ENCODE assay signal across 30 cellular contexts in the genomic region with DNA sequence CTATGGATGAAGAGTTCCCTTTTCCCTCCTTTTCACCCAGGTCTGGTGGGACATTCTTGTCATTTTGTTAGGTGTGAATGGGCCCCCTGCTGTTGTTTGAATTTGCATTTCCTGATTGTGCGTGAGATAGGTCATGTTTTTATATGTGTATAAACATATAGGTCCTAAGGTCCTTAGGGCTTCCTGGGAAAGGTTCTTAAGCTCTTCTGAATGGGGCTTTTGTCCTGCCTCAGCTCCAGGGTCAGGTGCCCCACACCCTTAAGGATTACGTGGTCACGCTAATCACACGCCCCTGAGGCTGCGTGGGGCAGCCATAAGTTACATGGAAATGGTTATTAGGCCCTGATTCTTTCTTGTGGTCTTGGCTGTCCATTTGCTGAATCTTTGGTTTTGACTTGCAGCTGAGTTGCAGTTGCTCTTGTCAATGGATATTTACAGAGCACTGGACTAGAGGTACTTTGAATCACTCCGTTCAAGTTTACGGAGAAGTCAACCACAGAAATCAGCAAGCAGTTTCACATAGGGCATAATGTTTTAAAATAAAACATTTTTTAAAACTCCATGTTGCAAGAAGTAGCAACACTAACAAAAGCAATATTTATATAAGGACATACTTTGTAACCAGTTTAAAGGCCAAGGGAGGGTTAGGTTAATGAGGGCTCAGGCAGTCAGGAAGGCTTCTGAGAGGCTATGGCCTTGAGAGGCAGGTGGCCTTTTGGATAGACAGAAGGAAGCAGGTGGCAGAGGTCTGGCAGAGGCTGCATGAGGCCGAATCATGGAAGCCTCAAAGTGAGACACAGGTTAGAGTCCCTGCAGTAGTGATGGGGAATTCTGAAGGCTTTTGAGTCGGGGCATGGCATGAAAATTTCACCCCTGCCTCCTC. TPM values are rescaled to one million over a fixed set of nuclear protein-coding genes. Genes with fewer than 3 reads are reported as not detected.
DNase-seq lines count a peak whose midpoint lies in the region; ATAC-seq, FAIRE-seq and TF ChIP-seq lines count a peak whose summit lies in the region.
"Had no signal": no experiment of that assay in that cellular context is flagged by ENCODE, and none has a peak within 500 bp of the region (broad histone marks: within the 10 kb centered on the region; RNA-seq: fewer than 3 reads in every experiment).

No MANE protein-coding gene starts in this region.

- intact Hi-C loops in thyroid gland (cut with DNase I) = loop anchor here (10.0 kb wide), 1 partner anchor 49 kb away; no protein-coding TSS in a partner anchor

- WGBS in thyroid gland, 2 donors = 90 to 92% methylated on average over 9 of the region's 9 CpGs

- FAIRE-seq in urothelium cell line (lab: Jason Lieb, UNC) = no peak
- FAIRE-seq: GM18507, TTC549 had no signal

- peaks cover 43% of the 10 kb centered on the region for H3K4me1 ChIP-seq in SJCRH30
- H3K4me1 ChIP-seq in thyroid gland = peaks cover 42 to 54% of the 10 kb centered on the region in 2 donors
- H3K4me1 ChIP-seq: heart right ventricle, SJSA1 had no signal

- no peak for TF ChIP-seq POLR2A in thyroid gland (IDR thresholded peaks at IDR 0.05)
- no peak for TF ChIP-seq POLR2A in GM18505 (IDR thresholded peaks at IDR 0.05; ENCODE audit: borderline replicate concordance, extremely low read depth, insufficient read depth, insufficient read length)

- TF ChIP-seq CTCF in thyroid gland (IDR thresholded peaks at IDR 0.05) = no peak

- peak overlapping the region; percentile 76 for H3K27ac ChIP-seq in SJCRH30
- peak overlapping the region; percentile 63 to 87 (median 71) for H3K27ac ChIP-seq in thyroid gland
- H3K27ac ChIP-seq: 22Rv1, heart right ventricle, SJSA1 had no signal

- H3K4me3 ChIP-seq in SJCRH30 (no peak overlapping the region), thyroid gland (replicated peaks in 1 of 3) (no peak overlapping the region)
- H3K4me3 ChIP-seq: heart right ventricle, right lobe of liver, SJSA1 had no signal

- no peaks in the 10 kb centered on the region for H3K36me3 ChIP-seq in SJCRH30
- H3K36me3 ChIP-seq in thyroid gland = peaks cover 57 to 75% of the 10 kb centered on the region in 2 donors
- H3K36me3 ChIP-seq: heart right ventricle, SJSA1 had no signal

- H3K9me3 ChIP-seq in SJCRH30 (replicated peaks) (no peaks in the 10 kb centered on the region), thyroid gland (no peaks in the 10 kb centered on the region)
- H3K9me3 ChIP-seq: heart right ventricle, right lobe of liver, SJSA1 had no signal

- H3K27me3 ChIP-seq in SJCRH30 (no peaks in the 10 kb centered on the region), thyroid gland (no peaks in the 10 kb centered on the region)
- H3K27me3 ChIP-seq: right lobe of liver, SJSA1 had no signal

- peak; percentile 27 for ATAC-seq in left lobe of liver
- ATAC-seq in HG02884 (IDR thresholded peaks at IDR 0.05; ENCODE audit: unreplicated experiment) = no peak
- no peak for ATAC-seq in GM18505 (IDR thresholded peaks at IDR 0.05; ENCODE audit: unreplicated experiment)
- ATAC-seq: activated CD4-positive, CD25-positive, alpha-beta regulatory T cell treated with anti-CD3 and anti-CD28 coated beads, Interleukin-2, amount 50 U/mL, for 24 hours; activated naive CD8-positive, alpha-beta T cell treated with anti-CD3 and anti-CD28 coated beads, Interleukin-2, amount 50 U/mL, for 24 hours; heart right ventricle; stimulated activated naive CD8-positive, alpha-beta T cell treated with anti-CD3 and anti-CD28 coated beads, Interleukin-15, Interleukin-2, amounts not matched to agents 100 U/mL and 50 U/mL, for 24 hours had no signal

- DNase-seq in NCI-H2029 (lab: John Stamatoyannopoulos, UW) = peak; percentile 1
- no peak for DNase-seq in NCI-H2029 treated with DMSO at 0.1 percent for 48 hours (lab: John Stamatoyannopoulos, UW)
- DNase-seq in SJCRH30 = peak; percentile 91 to 97
- peak; percentile 33 for DNase-seq in left lobe of liver (ENCODE audit: low spot score)
- no peak for DNase-seq in thyroid gland
- no peak for DNase-seq in urothelium cell line (ENCODE audit: low spot score)
- DNase-seq: activated CD4-positive, alpha-beta memory T cell treated with anti-CD3 and anti-CD28 coated beads, Interleukin-2, amount 10 ng/mL, durations not matched to agents 7 days and 5 days; activated effector memory CD4-positive, alpha-beta T cell treated with anti-CD3 and anti-CD28 coated beads, Interleukin-2, amount 50 U/mL, for 16 hours; activated naive CD8-positive, alpha-beta T cell treated with anti-CD3 and anti-CD28 coated beads, Interleukin-2, amount 50 U/mL, for 24 hours; CD4-positive, alpha-beta T cell; DMS 273 treated with DMSO at 0.1 percent for 48 hours; effector CD4-positive, alpha-beta T cell; foreskin fibroblast; GOT3; heart right ventricle; NCI-H1092; NCI-H446 treated with DMSO at 0.1 percent for 48 hours; nephron progenitor cell; NK-92 treated with Interleukin-12 subunit alpha and Interleukin-12 subunit beta, amount 100 ng/mL, for 24 hours; right lobe of liver; stimulated activated CD4-positive, alpha-beta T cell treated with anti-CD3 and anti-CD28 coated beads, Interleukin-12 subunit alpha, Interleukin-12 subunit beta, amount 100 ng/mL, for 4 hours; stimulated activated naive CD8-positive, alpha-beta T cell treated with anti-CD3 and anti-CD28 coated beads, Interleukin-15, Interleukin-2, amounts not matched to agents 100 U/mL and 50 U/mL, for 24 hours; T-helper 1 cell had no signal

RNA-seq across cellular contexts. Expression of a gene that starts 24.2 kb away (rescaled TPM):
- total RNA-seq in SJCRH30 (2014; rRNA removed; shearing (Covaris generic)) = 37.0 and 37.3 TPM in 2 replicates
- total RNA-seq in left lobe of liver = 89.4 TPM
- total RNA-seq in thyroid gland = 100 to 1,000 TPM; 230 to 981 (median 515) TPM
- total RNA-seq: activated CD4-positive, alpha-beta memory T cell treated with anti-CD3 and anti-CD28 coated beads, Interleukin-2, amount 10 ng/mL, durations not matched to agents 7 days and 5 days; CD4-positive, alpha-beta T cell had no signal

Comparison
In these comparisons a context has a peak if more than half of its experiments do, and no peak if none do; other contexts are left out.
1. DNase-seq: peak in NCI-H2029 (single experiment), SJCRH30 (2 of 2) and left lobe of liver (single experiment); none in NCI-H2029 treated with DMSO at 0.1 percent for 48 hours (single experiment), thyroid gland (0 of 2) and urothelium cell line (single experiment).